In the genomic region with DNA sequence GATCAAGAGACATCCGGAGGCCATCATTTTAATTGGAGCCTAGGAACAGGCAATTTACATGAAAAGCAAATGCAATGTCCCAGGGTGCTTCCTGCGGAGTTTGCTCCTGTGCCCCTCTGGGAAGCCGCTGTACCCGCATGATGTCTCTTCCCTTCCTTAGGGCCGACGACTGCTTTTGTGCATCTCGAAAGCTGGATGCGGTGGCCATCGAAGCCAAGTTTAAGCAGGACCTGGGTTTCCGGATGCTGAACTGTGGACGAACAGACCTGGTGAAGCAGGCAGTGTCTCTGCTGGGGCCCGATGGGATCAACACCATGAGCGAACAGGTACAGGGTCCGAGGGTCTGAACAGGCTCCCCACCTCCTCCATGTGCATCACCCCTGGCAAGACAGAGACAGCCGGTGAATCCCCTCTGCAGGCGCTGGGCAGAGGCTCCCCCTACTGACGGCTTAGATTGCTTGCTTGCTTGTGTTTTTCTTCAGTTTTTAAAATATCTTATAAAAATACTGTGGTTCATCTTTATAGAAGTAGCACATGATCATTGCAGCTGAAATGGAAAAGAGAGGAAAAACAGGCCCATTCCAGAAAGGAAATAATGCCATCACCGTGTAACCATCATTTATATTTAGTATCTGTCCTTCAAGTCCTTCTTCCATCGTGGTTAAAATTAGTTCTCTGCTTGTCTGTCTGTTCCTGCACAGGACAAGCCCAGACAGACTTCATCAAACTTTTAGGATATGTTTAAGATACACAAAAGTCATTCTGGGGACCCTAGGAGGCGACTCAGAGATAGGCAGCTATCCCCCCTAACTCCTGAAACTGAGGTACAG, we compare ENCODE assay signal across 9 cellular contexts.
DNase-seq lines count a peak whose midpoint lies in the region; ATAC-seq and TF ChIP-seq lines count a peak whose summit lies in the region.
"Had no signal": no experiment of that assay in that cellular context is flagged by ENCODE, and none has a peak within 500 bp of the region (broad histone marks: within the 10 kb centered on the region; RNA-seq: fewer than 3 reads in every experiment).

No MANE protein-coding gene starts in this region.

- DNase-seq in COR-L47 (lab: John Stamatoyannopoulos, UW): peak; percentile 14
- DNase-seq in H9: peak; percentile 85
- peak in 1 of 3 donors; percentile 56 for DNase-seq in Peyer's patch
- DNase-seq in fibroblast of lung (ENCODE audit: low read depth in 2 of 2): peak; percentile 38 to 40
- no peak for DNase-seq in psoas muscle
- DNase-seq in NCI-H226: no peak
- no peak for DNase-seq in lower leg skin (ENCODE audit: low spot score in 2 of 2)
- DNase-seq in effector memory CD8-positive, alpha-beta T cell: no peak

- no peak overlapping the region for H2BK15ac ChIP-seq in H9 (ENCODE audit: low read depth, low read length)

- no peaks in the 10 kb centered on the region for H3K23me2 ChIP-seq in H9 (ENCODE audit: insufficient read length, low read depth, low read length, poor library complexity, severe bottlenecking)

- H2BK5ac ChIP-seq in H9 (ENCODE audit: insufficient read length, low read length): no peak overlapping the region

- H3K27me3 Mint-ChIP-seq in H9 (ENCODE audit: low read depth): peaks cover 3% of the 10 kb centered on the region
- H3K27me3 Mint-ChIP-seq in effector memory CD8-positive, alpha-beta T cell: no peaks in the 10 kb centered on the region
- H3K27me3 Mint-ChIP-seq: T-cell had no signal

- H2BK12ac ChIP-seq in H9 (ENCODE audit: insufficient read length, low read depth, low read length): no peak overlapping the region

- no peak overlapping the region for H2BK20ac ChIP-seq in H9 (ENCODE audit: low read depth, low read length, poor library complexity, severe bottlenecking)

- peaks cover 24% of the 10 kb centered on the region in 2 experiments for H3K4me1 Mint-ChIP-seq in H9
- H3K4me1 Mint-ChIP-seq in effector memory CD8-positive, alpha-beta T cell (ENCODE audit: low read depth in 2 of 2): peaks cover 0 to 2% of the 10 kb centered on the region in 2 donors

- no peak overlapping the region for H3T11ph ChIP-seq in H9 (ENCODE audit: low read length)

- H3K27me3 ChIP-seq in H9 (ENCODE audit: insufficient read depth, low read length) (no peaks in the 10 kb centered on the region), Peyer's patch (no peaks in the 10 kb centered on the region), fibroblast of lung (ENCODE audit: control insufficient read depth, insufficient read depth, low read length) (no peaks in the 10 kb centered on the region), psoas muscle (ENCODE audit: insufficient read depth in 3 of 3, low read length in 2 of 3) (peaks cover 0 to 2% (median 0%) of the 10 kb centered on the region in 3 donors)

- peak overlapping the region; percentile 46 to 62 for H3K4me3 Mint-ChIP-seq in H9
- H3K4me3 Mint-ChIP-seq in effector memory CD8-positive, alpha-beta T cell: no peak overlapping the region
- H3K4me3 Mint-ChIP-seq: T-cell had no signal

- no peak overlapping the region for H3K56ac ChIP-seq in H9 (ENCODE audit: insufficient read length, low read depth, low read length)

- intact Hi-C loops in psoas muscle (cut with DNase I) (no loop called here), lower leg skin (cut with DNase I; ENCODE audit: low total_unique reads) (no loop called here)

- H3K36me3 Mint-ChIP-seq in H9 (ENCODE audit: insufficient read depth in 1 of 3, low read depth in 3 of 3): no peaks in the 10 kb centered on the region; a peak in 1 of 7 replicates
- peaks cover 18% of the 10 kb centered on the region for H3K36me3 Mint-ChIP-seq in effector memory CD8-positive, alpha-beta T cell (ENCODE audit: insufficient read depth)

- no CpG with 5 or more reads among the region's 20 CpGs for WGBS in H9 (ENCODE audit: extremely low coverage, insufficient read length, low lambda C conversion rate)
- WGBS in psoas muscle, 3 donors: 39 to 47% (median 39%) methylated on average over 20 of the region's 20 CpGs
- WGBS in lower leg skin, 2 donors: 64 to 65% methylated on average over 20 of the region's 20 CpGs

- H3K14ac ChIP-seq in H9 (ENCODE audit: insufficient read depth, low read length): peak overlapping the region; percentile 89; the same call in 1 of the 2 replicates

- peak; percentile 89 for TF ChIP-seq CTCF in H9 (conservative IDR thresholded peaks at IDR 0.05)
- peak in 4 of 6 experiments; percentile 35 to 47 (median 43) for TF ChIP-seq CTCF in Peyer's patch (IDR thresholded peaks at IDR 0.05)
- peak; percentile 87 to 88 for TF ChIP-seq CTCF in fibroblast of lung (conservative IDR thresholded peaks at IDR 0.05 in 1 of 2, IDR thresholded peaks at IDR 0.05 in 1 of 2; ENCODE audit: low read depth in 1 of 2, low read length in 2 of 2)
- peak; percentile 25 for TF ChIP-seq CTCF in psoas muscle (IDR thresholded peaks at IDR 0.05)
- no peak for TF ChIP-seq CTCF in lower leg skin (IDR thresholded peaks at IDR 0.05)

- no peak overlapping the region for H2BK120ac ChIP-seq in H9 (ENCODE audit: low read depth, low read length, poor library complexity, severe bottlenecking)

- H3K23ac ChIP-seq in H9 (ENCODE audit: insufficient read length, low read depth, low read length): no peak overlapping the region

- no peak overlapping the region for H2AK5ac ChIP-seq in H9 (ENCODE audit: insufficient read length, low read length)

- H3K9ac ChIP-seq in H9 (ENCODE audit: extremely low read depth, insufficient read length, low read length) (peak overlapping the region; percentile 59), fibroblast of lung (ENCODE audit: insufficient read depth, low read length) (no peak overlapping the region)

- no peak overlapping the region for H4K8ac ChIP-seq in H9 (replicated peaks; ENCODE audit: insufficient read length, low read depth, low read length)

- no peaks in the 10 kb centered on the region; the same call in 1 of the 2 replicates for H3K4me1 ChIP-seq in H9 (ENCODE audit: insufficient read depth, low read length)
- no peaks in the 10 kb centered on the region for H3K4me1 ChIP-seq in Peyer's patch
- H3K4me1 ChIP-seq in fibroblast of lung (ENCODE audit: control insufficient read depth, extremely low read depth, insufficient read depth, low read length): no peaks in the 10 kb centered on the region
- no peaks in the 10 kb centered on the region for H3K4me1 ChIP-seq in psoas muscle

- no peak overlapping the region for H4K5ac ChIP-seq in H9 (ENCODE audit: insufficient read length, low read depth, low read length)

- H3K4me3 ChIP-seq in Peyer's patch: no peak overlapping the region
- no peak overlapping the region for H3K4me3 ChIP-seq in fibroblast of lung (replicated peaks in 1 of 4; ENCODE audit: control extremely low read depth in 1 of 4, insufficient read depth in 1 of 4, low read depth in 3 of 4, low read length in 4 of 4)
- H3K4me3 ChIP-seq in psoas muscle: no peak overlapping the region
- H3K4me3 ChIP-seq in lower leg skin (ENCODE audit: low read depth, poor library complexity, severe bottlenecking): no peak overlapping the region

- peak overlapping the region; percentile 61 for H2AFZ ChIP-seq in H9 (ENCODE audit: low read length)
- no peak overlapping the region for H2AFZ ChIP-seq in fibroblast of lung (ENCODE audit: low read length)

- peak overlapping the region in 2 of 3 experiments; percentile 50 to 63; a peak in 3 of 7 replicates for H3K27ac Mint-ChIP-seq in H9
- no peak overlapping the region for H3K27ac Mint-ChIP-seq in effector memory CD8-positive, alpha-beta T cell
- H3K27ac Mint-ChIP-seq: T-cell had no signal

- no peaks in the 10 kb centered on the region for H3K36me3 ChIP-seq in Peyer's patch
- H3K36me3 ChIP-seq in fibroblast of lung (ENCODE audit: control insufficient read depth, insufficient read depth, low read length): no peaks in the 10 kb centered on the region
- H3K36me3 ChIP-seq in psoas muscle (ENCODE audit: insufficient read depth in 1 of 2, low read depth in 1 of 2): no peaks in the 10 kb centered on the region

- ATAC-seq in psoas muscle: no peak
- no peak for ATAC-seq in effector memory CD8-positive, alpha-beta T cell (replicated peaks)
- ATAC-seq: T-cell had no signal

- H3K4ac ChIP-seq in H9 (ENCODE audit: low read depth, low read length): no peak overlapping the region

- H3K79me1 ChIP-seq in H9 (ENCODE audit: insufficient read depth, low read depth, low read length, poor library complexity, severe bottlenecking): no peaks in the 10 kb centered on the region

- H3K9me3 ChIP-seq in H9 (ENCODE audit: control insufficient read depth, low read depth, low read length): no peaks in the 10 kb centered on the region
- H3K9me3 ChIP-seq in Peyer's patch: no peaks in the 10 kb centered on the region
- H3K9me3 ChIP-seq in fibroblast of lung (ENCODE audit: control insufficient read depth, insufficient read depth, low read depth, low read length): no peaks in the 10 kb centered on the region
- no peaks in the 10 kb centered on the region for H3K9me3 ChIP-seq in psoas muscle

- no peak overlapping the region for H4K91ac ChIP-seq in H9 (ENCODE audit: insufficient read length, low read depth, low read length)

- H3K4me2 ChIP-seq in H9 (ENCODE audit: insufficient read depth, insufficient read length, low read length): peak overlapping the region; percentile 64
- no peak overlapping the region for H3K4me2 ChIP-seq in fibroblast of lung (ENCODE audit: extremely low read depth, insufficient read depth, low read length)

- H3K79me2 ChIP-seq in H9 (ENCODE audit: insufficient read depth, low read length) (no peaks in the 10 kb centered on the region), fibroblast of lung (ENCODE audit: control insufficient read depth, insufficient read depth, low read length) (no peaks in the 10 kb centered on the region)

- H3K9me3 Mint-ChIP-seq in H9: no peaks in the 10 kb centered on the region; a peak in 1 of 5 replicates
- H3K9me3 Mint-ChIP-seq in effector memory CD8-positive, alpha-beta T cell: no peaks in the 10 kb centered on the region
- H3K9me3 Mint-ChIP-seq: T-cell had no signal

- peak overlapping the region; percentile 73 for H3K18ac ChIP-seq in H9 (ENCODE audit: insufficient read length, low read depth, low read length)

- H4K20me1 ChIP-seq in H9 (ENCODE audit: control insufficient read depth, insufficient read depth, insufficient read length): no peaks in the 10 kb centered on the region
- H4K20me1 ChIP-seq in fibroblast of lung (ENCODE audit: control insufficient read depth, extremely low read depth, insufficient read depth, low read length): no peaks in the 10 kb centered on the region

- H3K27ac ChIP-seq in H9 (ENCODE audit: insufficient read length, low read depth, low read length) (no peak overlapping the region), Peyer's patch (no peak overlapping the region), fibroblast of lung (ENCODE audit: insufficient read depth, low read length) (no peak overlapping the region), psoas muscle (no peak overlapping the region)

- TF ChIP-seq POLR2A in Peyer's patch (IDR thresholded peaks at IDR 0.05) (no peak), lower leg skin (IDR thresholded peaks at IDR 0.05) (no peak)

Comparison
In these comparisons a context has a peak if more than half of its experiments do, and no peak if none do; other contexts are left out.
1. DNase-seq: peak in COR-L47 (single experiment), H9 (single experiment) and fibroblast of lung (2 of 2); none in psoas muscle (0 of 2), NCI-H226 (single experiment), lower leg skin (0 of 2) and effector memory CD8-positive, alpha-beta T cell (0 of 3).
2. H3K27ac Mint-ChIP-seq: peak in H9 (2 of 3); none in effector memory CD8-positive, alpha-beta T cell (0 of 2).
3. H3K4me3 Mint-ChIP-seq: peak in H9 (2 of 2); none in effector memory CD8-positive, alpha-beta T cell (0 of 2).
4. CTCF ChIP-seq: peak in H9 (single experiment), Peyer's patch (4 of 6), fibroblast of lung (2 of 2) and psoas muscle (single experiment); none in lower leg skin (0 of 3).